ENCODE assay signal across 8 cellular contexts in genomic region chr1:9128520-9129371, GRCh38. TPM values are rescaled to one million over a fixed set of nuclear protein-coding genes. Genes with fewer than 3 reads are reported as not detected.
DNase-seq lines count a peak whose midpoint lies in the region; ATAC-seq and TF ChIP-seq lines count a peak whose summit lies in the region.

TSS of gene GPR157 (minus strand) at chr1:9129102. CDS start at chr1:9129027, 75 bp downstream.

- H3K4me3 Mint-ChIP-seq in CD14-positive monocyte = peak within 1 kb of the TSS; percentile 90 to 94

- H3K27ac ChIP-seq in parathyroid adenoma = peak within 1 kb of the TSS; percentile 86
- H3K27ac ChIP-seq in upper lobe of left lung = peak within 1 kb of the TSS; percentile 87 to 92 (median 89)

- H3K27me3 ChIP-seq in parathyroid adenoma (ENCODE audit: control insufficient read depth, insufficient read depth, low read length) = no peaks in the 10 kb centered on the region
- H3K27me3 ChIP-seq in upper lobe of left lung = no peaks in the 10 kb centered on the region

- in situ Hi-C loops in SK-MEL-5 (cut with HindIII; ENCODE audit: low pct_unique_long_range_greater_than_20kb, low sequenced_read_pairs) = no loop called here

- peaks cover 40% of the 10 kb centered on the region for H3K4me1 Mint-ChIP-seq in CD14-positive monocyte

- 3% methylated on average over 31 of the region's 102 CpGs; no CpG with 5 or more reads in 1 of the 2 donors for WGBS in upper lobe of left lung, 2 donors

- ATAC-seq in GM19324 (IDR thresholded peaks at IDR 0.05; ENCODE audit: low FRiP score, unreplicated experiment) = peak; percentile 71
- ATAC-seq in HG03457 (IDR thresholded peaks at IDR 0.05; ENCODE audit: unreplicated experiment) = peak; percentile 40
- peak; percentile 96 to 97 for ATAC-seq in upper lobe of left lung (ENCODE audit: low FRiP score in 2 of 2)

- DNase-seq in CD14-positive monocyte (ENCODE audit: low spot score) (peak; percentile 82), SK-MEL-5 (ENCODE audit: low read depth, low spot score) (peak; percentile 77), head of caudate nucleus (peak in 39 of 42 donors; percentile 25 to 77 (median 57)), upper lobe of left lung (peak; percentile 95 to 99)
- peak; percentile 75 for DNase-seq in activated naive CD4-positive, alpha-beta T cell treated with anti-CD3 and anti-CD28 coated beads, Interleukin-2, amount 50 U/mL, for 16 hours

- peak within 1 kb of the TSS; percentile 85 for H3K4me3 ChIP-seq in parathyroid adenoma (ENCODE audit: low read depth, low read length)
- H3K4me3 ChIP-seq in upper lobe of left lung = peak within 1 kb of the TSS; percentile 70 to 78 (median 74)

- peaks cover 19 to 24% (median 20%) of the 10 kb centered on the region in 3 donors for H3K27me3 Mint-ChIP-seq in CD14-positive monocyte (ENCODE audit: low read depth in 3 of 3)

- H3K9me3 ChIP-seq in parathyroid adenoma (ENCODE audit: control insufficient read depth, low read length) (no peaks in the 10 kb centered on the region), upper lobe of left lung (no peaks in the 10 kb centered on the region)

- H3K36me3 Mint-ChIP-seq in CD14-positive monocyte = peaks cover 0 to 4% of the 10 kb centered on the region in 2 donors

- peak within 1 kb of the TSS; percentile 62 to 87 (median 80) for H3K27ac Mint-ChIP-seq in CD14-positive monocyte

- no peak for TF ChIP-seq EP300 in upper lobe of left lung (IDR thresholded peaks at IDR 0.05)

- peaks cover 0 to 1% (median 0%) of the 10 kb centered on the region in 7 donors for H3K9me3 Mint-ChIP-seq in CD14-positive monocyte

- intact Hi-C loops in CD14-positive monocyte (cut with micrococcal nuclease) (loop anchor here (2.0 to 5.0 kb wide), 2 partner anchors 106 to 109 kb away; partner anchors contain the start of gene H6PD (in 1 of the 2)), head of caudate nucleus (cut with DNase I) (no loop called here)

- H3K4me2 ChIP-seq in parathyroid adenoma (ENCODE audit: low read length) = peak within 1 kb of the TSS; percentile 75

- H2AFZ ChIP-seq in parathyroid adenoma = peak within 1 kb of the TSS; percentile 66

- H3K36me3 ChIP-seq in parathyroid adenoma (ENCODE audit: control insufficient read depth, insufficient read depth, low read length) (no peaks in the 10 kb centered on the region), upper lobe of left lung (no peaks in the 10 kb centered on the region)

- peak within 1 kb of the TSS; percentile 53 for H3K9ac ChIP-seq in parathyroid adenoma

- peaks cover 6% of the 10 kb centered on the region for H3K4me1 ChIP-seq in parathyroid adenoma
- peaks cover 22 to 35% (median 29%) of the 10 kb centered on the region in 4 donors for H3K4me1 ChIP-seq in upper lobe of left lung

- peak in 3 of 4 donors; percentile 70 to 90 (median 89) for TF ChIP-seq POLR2A in upper lobe of left lung (IDR thresholded peaks at IDR 0.05)

- H3K79me2 ChIP-seq in parathyroid adenoma = peaks cover 3% of the 10 kb centered on the region

- no peak for TF ChIP-seq CTCF in CD14-positive monocyte (IDR thresholded peaks at IDR 0.05)
- peak; percentile 10 for TF ChIP-seq CTCF in parathyroid adenoma (IDR thresholded peaks at IDR 0.05)
- peak in 3 of 6 experiments; percentile 29 to 41 (median 34) for TF ChIP-seq CTCF in upper lobe of left lung (IDR thresholded peaks at IDR 0.05)

RNA-seq across cellular contexts. Expression of gene GPR157, which starts in this region (rescaled TPM):
- 1 to 10 TPM in 1 of 2 donors, under 1 TPM in 1; 0.56 to 1.1 TPM for polyA plus RNA-seq in CD14-positive monocyte
- total RNA-seq in SK-MEL-5 (2014; rRNA removed; shearing (Covaris generic)) = 5.4 and 6.9 TPM in 2 replicates
- polyA plus RNA-seq in SK-MEL-5 (2015; cell fraction: cytosol; rRNA removed) = 4.8 and 8.1 TPM in 2 replicates
- polyA plus RNA-seq in SK-MEL-5 (2015; cell fraction: nucleus; rRNA removed) = 11.2 and 14.7 TPM in 2 replicates
- total RNA-seq in upper lobe of left lung = 10 to 100 TPM; 12.0 to 26.5 (median 16.7) TPM

Comparison
In these comparisons a context has a peak if more than half of its experiments do, and no peak if none do; other contexts are left out.
1. Peak in every context shown above with its lines: DNase-seq, ATAC-seq, H3K4me3 ChIP-seq and H3K27ac ChIP-seq.
2. ATAC-seq: peak in every context shown above with its lines; median percentile 96 in upper lobe of left lung; 71 in GM19324; 40 in HG03457.